ENCODE assay signal across 1 cellular context in the genomic region with DNA sequence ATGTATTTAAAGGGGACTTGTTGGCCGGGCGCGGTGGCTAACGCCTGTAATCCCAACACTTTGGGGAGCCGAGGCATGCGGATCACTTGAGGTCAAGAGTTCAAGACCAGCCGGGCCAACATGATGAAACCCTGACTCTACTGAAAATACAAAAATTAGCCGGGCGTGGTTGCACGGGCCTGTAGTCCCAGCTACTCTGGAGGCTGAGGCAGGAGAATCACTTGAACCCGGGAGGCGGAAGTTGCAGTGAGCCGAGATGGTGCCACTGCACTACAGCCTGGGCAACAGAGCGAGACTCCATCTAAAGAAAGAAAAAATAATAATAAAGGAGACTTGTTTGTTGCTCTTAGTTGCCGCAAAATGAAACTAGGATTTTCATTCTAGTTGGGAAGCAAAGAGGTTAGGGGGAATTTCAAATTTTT.
TF ChIP-seq lines count a peak whose summit lies in the region.

No MANE protein-coding gene starts in this region.

TF ChIP-seq in HCT116, 20 proteins besides CTCF, POLR2A, EP300 and RAD21:
- TF ChIP-seq, protein P1, sequence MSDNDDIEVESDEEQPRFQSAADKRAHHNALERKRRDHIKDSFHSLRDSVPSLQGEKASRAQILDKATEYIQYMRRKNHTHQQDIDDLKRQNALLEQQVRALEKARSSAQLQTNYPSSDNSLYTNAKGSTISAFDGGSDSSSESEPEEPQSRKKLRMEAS (IDR thresholded peaks at IDR 0.05): peak; percentile 52
- TF ChIP-seq JUND (IDR thresholded peaks at IDR 0.05): peak; percentile 3; the same call in 1 of the 2 replicates
